In genomic region chr9:69421908-69422801, GRCh38 we compare ENCODE assay signal across 8 cellular contexts.
DNase-seq lines count a peak whose midpoint lies in the region; ATAC-seq lines count a peak whose summit lies in the region.

No MANE protein-coding gene starts in this region.

- DNase-seq in GDM1 (lab: John Stamatoyannopoulos, UW) (peak; percentile 11), NCI-H446 (lab: John Stamatoyannopoulos, UW) (peak; percentile 12 to 66), epidermal melanocyte (ENCODE audit: insufficient read length, low spot score) (peak; percentile 83), middle frontal gyrus (ENCODE audit: extremely low spot score, low spot score) (peak; percentile 68), substantia nigra (lab: John Stamatoyannopoulos, UW) (peak in 40 of 49 donors; percentile 8 to 85 (median 46))
- DNase-seq in activated CD8-positive, alpha-beta memory T cell treated with anti-CD3 and anti-CD28 coated beads, Interleukin-2, amount 50 U/mL, for 1 hour (ENCODE audit: extremely low read depth): peak; percentile 19

- ATAC-seq in HG03064 (IDR thresholded peaks at IDR 0.05; ENCODE audit: low read depth, unreplicated experiment) (peak; percentile 46), GM21367 (IDR thresholded peaks at IDR 0.05; ENCODE audit: unreplicated experiment) (no peak)

- H3K27ac ChIP-seq in substantia nigra (ENCODE audit: low read depth, low read length, poor library complexity, severe bottlenecking): no peak overlapping the region

Comparison
In these comparisons a context has a peak if more than half of its experiments do, and no peak if none do; other contexts are left out.
1. DNase-seq: peak in every context shown above with its lines; median percentile 83 in epidermal melanocyte; 68 in middle frontal gyrus; 46 in substantia nigra; 39 in NCI-H446; 19 in activated CD8-positive, alpha-beta memory T cell treated with anti-CD3 and anti-CD28 coated beads, Interleukin-2, amount 50 U/mL, for 1 hour; 11 in GDM1.